Comparison of ENCODE assay signal across 18 cellular contexts in genomic region chr4:1412376-1413220, GRCh38. TPM values are rescaled to one million over a fixed set of nuclear protein-coding genes. Genes with fewer than 3 reads are reported as not detected.
DNase-seq lines count a peak whose midpoint lies in the region; ATAC-seq, FAIRE-seq and TF ChIP-seq lines count a peak whose summit lies in the region.
"Had no signal": no experiment of that assay in that cellular context is flagged by ENCODE, and none has a peak within 500 bp of the region (broad histone marks: within the 10 kb centered on the region; RNA-seq: fewer than 3 reads in every experiment).

No MANE protein-coding gene starts in this region.

- no peak for ATAC-seq in activated CD8-positive, alpha-beta T cell treated with anti-CD3 and anti-CD28 coated beads, Interleukin-2, amount 10 ng/mL, durations not matched to agents 7 days and 5 days
- no peak for ATAC-seq in activated CD8-positive, alpha-beta T cell treated with anti-CD3 and anti-CD28 coated beads for 36 hours

- no peak for FAIRE-seq in GM12892 (lab: Jason Lieb, UNC)
- FAIRE-seq: A549, RCC 7860 had no signal

- H3K36me3 Mint-ChIP-seq in activated CD8-positive, alpha-beta T cell treated with anti-CD3 and anti-CD28 coated beads, Interleukin-2, amount 10 ng/mL, durations not matched to agents 7 days and 5 days (ENCODE audit: low read depth) = no peaks in the 10 kb centered on the region
- no peaks in the 10 kb centered on the region for H3K36me3 Mint-ChIP-seq in activated CD8-positive, alpha-beta T cell treated with anti-CD3 and anti-CD28 coated beads for 36 hours (ENCODE audit: low read depth)

- H2AFZ ChIP-seq in osteoblast (ENCODE audit: low read length) = no peak overlapping the region

- peaks cover 4% of the 10 kb centered on the region for H4K20me1 ChIP-seq in osteoblast (ENCODE audit: insufficient read depth, low read length)

- no peak overlapping the region for H3K27ac Mint-ChIP-seq in activated CD8-positive, alpha-beta T cell treated with anti-CD3 and anti-CD28 coated beads, Interleukin-2, amount 10 ng/mL, durations not matched to agents 7 days and 5 days
- no peak overlapping the region for H3K27ac Mint-ChIP-seq in activated CD8-positive, alpha-beta T cell treated with anti-CD3 and anti-CD28 coated beads for 36 hours

- H3K4me3 ChIP-seq in colonic mucosa = no peak overlapping the region
- H3K4me3 ChIP-seq in osteoblast (ENCODE audit: insufficient read depth, low read length) = no peak overlapping the region
- H3K4me3 ChIP-seq: A549 had no signal

- H3K79me2 ChIP-seq in osteoblast (ENCODE audit: insufficient read depth, low read length) = no peaks in the 10 kb centered on the region

- H3K9me3 Mint-ChIP-seq in activated CD8-positive, alpha-beta T cell treated with anti-CD3 and anti-CD28 coated beads, Interleukin-2, amount 10 ng/mL, durations not matched to agents 7 days and 5 days (ENCODE audit: insufficient read depth) = no peaks in the 10 kb centered on the region
- H3K9me3 Mint-ChIP-seq in activated CD8-positive, alpha-beta T cell treated with anti-CD3 and anti-CD28 coated beads for 36 hours = no peaks in the 10 kb centered on the region

- DNase-seq in activated CD8-positive, alpha-beta T cell treated with anti-CD3 and anti-CD28 coated beads, Interleukin-2, amount 10 ng/mL, durations not matched to agents 7 days and 5 days = peak; percentile 9
- no peak for DNase-seq in activated CD8-positive, alpha-beta T cell treated with anti-CD3 and anti-CD28 coated beads for 36 hours
- peak; percentile 21 for DNase-seq in GM12892 (ENCODE audit: insufficient read length)
- DNase-seq in colonic mucosa = peak; percentile 12
- DNase-seq in osteoblast (ENCODE audit: insufficient read length, low spot score, missing footprints) = peak; percentile 84
- DNase-seq in DMS153 treated with DMSO at 0.1 percent for 48 hours (lab: John Stamatoyannopoulos, UW; ENCODE audit: unreplicated experiment) = no peak
- DNase-seq in GM10266 (ENCODE audit: extremely low spot score) = no peak
- DNase-seq in G401 (ENCODE audit: low spot score) = no peak
- DNase-seq: Caco-2, DMS79, GDM1, HCEC 1CT, Kasumi-1, NCI-H1417 treated with DMSO at 0.1 percent for 48 hours, NCI-H2081, SHP77 treated with DMSO at 0.1 percent for 48 hours had no signal

- H3K9ac ChIP-seq in colonic mucosa (ENCODE audit: low read depth in 2 of 2, low read length in 2 of 2) = no peak overlapping the region

- CTCF ChIA-PET in activated CD8-positive, alpha-beta T cell treated with anti-CD3 and anti-CD28 coated beads, Interleukin-2, amount 10 ng/mL, durations not matched to agents 7 days and 5 days (lab: Charles Lee) = no interaction called here
- CTCF ChIA-PET in activated CD8-positive, alpha-beta T cell treated with anti-CD3 and anti-CD28 coated beads for 36 hours (lab: Charles Lee) = no interaction called here

- intact Hi-C loops in activated CD8-positive, alpha-beta T cell treated with anti-CD3 and anti-CD28 coated beads for 36 hours (cut with micrococcal nuclease) = no loop called here
- intact Hi-C loops in colonic mucosa (cut with DNase I) = no loop called here

- H3K36me3 ChIP-seq in colonic mucosa (no peaks in the 10 kb centered on the region), osteoblast (ENCODE audit: insufficient read depth, low read length) (no peaks in the 10 kb centered on the region)

- POLR2A ChIA-PET in activated CD8-positive, alpha-beta T cell treated with anti-CD3 and anti-CD28 coated beads, Interleukin-2, amount 10 ng/mL, durations not matched to agents 7 days and 5 days (lab: Charles Lee) = no interaction called here
- POLR2A ChIA-PET in activated CD8-positive, alpha-beta T cell treated with anti-CD3 and anti-CD28 coated beads for 36 hours (lab: Charles Lee) = interaction anchor here (1.1 kb wide), 1 partner anchor 594 kb away, joined by 3 read pairs; no protein-coding TSS in a partner anchor

- TF ChIP-seq CTCF in activated CD8-positive, alpha-beta T cell treated with anti-CD3 and anti-CD28 coated beads for 36 hours (IDR thresholded peaks at IDR 0.05) = no peak
- no peak for TF ChIP-seq CTCF in colonic mucosa (IDR thresholded peaks at IDR 0.05)
- no peak for TF ChIP-seq CTCF in osteoblast (IDR thresholded peaks at IDR 0.05; ENCODE audit: extremely low read depth, low read depth, low read length)
- no peak for TF ChIP-seq CTCF in GM10266 (IDR thresholded peaks at IDR 0.05; ENCODE audit: control insufficient read depth, insufficient read depth, low read depth, missing control alignments)

- H3K4me1 ChIP-seq in colonic mucosa = no peaks in the 10 kb centered on the region
- H3K4me1 ChIP-seq in osteoblast (ENCODE audit: insufficient read depth, low read length) = no peaks in the 10 kb centered on the region
- H3K4me1 ChIP-seq: A549, Caco-2 had no signal

- no peak overlapping the region for H3K4me3 Mint-ChIP-seq in activated CD8-positive, alpha-beta T cell treated with anti-CD3 and anti-CD28 coated beads, Interleukin-2, amount 10 ng/mL, durations not matched to agents 7 days and 5 days
- no peak overlapping the region for H3K4me3 Mint-ChIP-seq in activated CD8-positive, alpha-beta T cell treated with anti-CD3 and anti-CD28 coated beads for 36 hours

- H3K27me3 Mint-ChIP-seq in activated CD8-positive, alpha-beta T cell treated with anti-CD3 and anti-CD28 coated beads, Interleukin-2, amount 10 ng/mL, durations not matched to agents 7 days and 5 days (ENCODE audit: low read depth) = peaks cover 31% of the 10 kb centered on the region
- peaks cover 58% of the 10 kb centered on the region for H3K27me3 Mint-ChIP-seq in activated CD8-positive, alpha-beta T cell treated with anti-CD3 and anti-CD28 coated beads for 36 hours

- H3K27ac ChIP-seq in colonic mucosa (no peak overlapping the region), osteoblast (ENCODE audit: low read depth, low read length) (no peak overlapping the region)
- H3K27ac ChIP-seq: A549 had no signal

- H3K4me2 ChIP-seq in osteoblast (ENCODE audit: insufficient read depth, low read length) = no peak overlapping the region
- H3K4me2 ChIP-seq: A549 had no signal

- no peaks in the 10 kb centered on the region for H3K9me3 ChIP-seq in colonic mucosa
- no peaks in the 10 kb centered on the region for H3K9me3 ChIP-seq in osteoblast (ENCODE audit: low read depth, low read length)
- H3K9me3 ChIP-seq: A549, Caco-2 had no signal

- no peaks in the 10 kb centered on the region for H3K4me1 Mint-ChIP-seq in activated CD8-positive, alpha-beta T cell treated with anti-CD3 and anti-CD28 coated beads, Interleukin-2, amount 10 ng/mL, durations not matched to agents 7 days and 5 days (ENCODE audit: low read depth)
- peaks cover 2% of the 10 kb centered on the region for H3K4me1 Mint-ChIP-seq in activated CD8-positive, alpha-beta T cell treated with anti-CD3 and anti-CD28 coated beads for 36 hours (ENCODE audit: low read depth)

- in situ Hi-C loops in G401 (cut with HindIII; ENCODE audit: low sequenced_read_pairs) = loop anchor here (25.0 kb wide), 1 partner anchor 225 kb away; no protein-coding TSS in a partner anchor

- no peak for TF ChIP-seq POLR2A in GM12892 (IDR thresholded peaks at IDR 0.05; ENCODE audit: low read depth, low read length)

- peaks cover 39% of the 10 kb centered on the region for H3K27me3 ChIP-seq in colonic mucosa
- H3K27me3 ChIP-seq in osteoblast (ENCODE audit: insufficient read depth, low read length) = peaks cover 42% of the 10 kb centered on the region

RNA-seq across cellular contexts. Expression of gene NKX1-1, which starts 6.4 kb away (rescaled TPM):
- total RNA-seq in activated CD8-positive, alpha-beta T cell treated with anti-CD3 and anti-CD28 coated beads, Interleukin-2, amount 10 ng/mL, durations not matched to agents 7 days and 5 days = not detected
- not detected for total RNA-seq in activated CD8-positive, alpha-beta T cell treated with anti-CD3 and anti-CD28 coated beads for 36 hours
- polyA plus RNA-seq in GM12892 (2012; ENCODE audit: missing spikeins) = not detected
- total RNA-seq in colonic mucosa (not detected), osteoblast (not detected in 2 replicates)
- not detected in 2 replicates for total RNA-seq in G401 (2014; rRNA removed; shearing (Covaris generic))
- total RNA-seq: Caco-2 had no signal
- polyA plus RNA-seq: A549 had no signal

Comparison
In these comparisons a context has a peak if more than half of its experiments do, and no peak if none do; other contexts are left out.
1. DNase-seq: peak in activated CD8-positive, alpha-beta T cell treated with anti-CD3 and anti-CD28 coated beads, Interleukin-2, amount 10 ng/mL, durations not matched to agents 7 days and 5 days (single experiment), GM12892 (single experiment), colonic mucosa (single experiment) and osteoblast (single experiment); none in activated CD8-positive, alpha-beta T cell treated with anti-CD3 and anti-CD28 coated beads for 36 hours (single experiment), DMS153 treated with DMSO at 0.1 percent for 48 hours (single experiment), GM10266 (single experiment) and G401 (single experiment).